In the genomic region with DNA sequence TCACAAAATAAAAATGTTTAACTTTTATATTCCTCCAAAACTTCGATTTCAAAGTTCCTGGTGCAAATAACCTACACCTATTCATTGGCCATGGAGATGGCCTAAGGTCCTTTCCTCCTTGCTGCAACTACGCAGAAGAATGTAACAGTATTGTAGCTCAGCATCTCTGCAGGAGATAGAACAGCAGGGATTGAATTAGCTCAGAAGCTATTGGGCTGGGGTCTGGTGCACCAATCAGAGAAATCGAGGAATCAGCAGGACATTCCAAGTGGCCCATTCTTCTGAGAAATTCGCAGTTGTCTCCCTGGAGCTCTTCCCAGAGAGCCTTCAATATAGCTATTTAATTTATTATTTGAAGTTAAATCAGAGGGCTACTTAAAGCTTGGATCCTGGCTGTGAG, we compare ENCODE assay signal across 27 cellular contexts.
"Had no signal": no experiment of that assay in that cellular context is flagged by ENCODE, and none has a peak within 500 bp of the region (broad histone marks: within the 10 kb centered on the region; RNA-seq: fewer than 3 reads in every experiment).

No MANE protein-coding gene starts in this region.

- H3K27me3 Mint-ChIP-seq: dendritic cell treated with granulocyte-macrophage colony-stimulating factor and Interleukin-4, amounts not matched to agents 40 ng/mL and 50 ng/mL, for 4 days had no signal

- H3K27ac ChIP-seq: colonic mucosa, epithelial cell of prostate, esophagus squamous epithelium, gastrocnemius medialis, heart right ventricle, left lung, lower lobe of right lung had no signal

- H3K4me3 Mint-ChIP-seq: dendritic cell treated with granulocyte-macrophage colony-stimulating factor and Interleukin-4, amounts not matched to agents 40 ng/mL and 50 ng/mL, for 4 days; effector memory CD8-positive, alpha-beta T cell; endodermal cell; naive thymus-derived CD4-positive, alpha-beta T cell had no signal

- H3K27me3 ChIP-seq: colonic mucosa, esophagus squamous epithelium, gastrocnemius medialis, heart right ventricle, left lung had no signal

- ATAC-seq: effector memory CD8-positive, alpha-beta T cell; esophagus mucosa; gastrocnemius medialis; heart right ventricle; left cardiac atrium; left lung; left ventricle myocardium superior; lower lobe of right lung; naive thymus-derived CD4-positive, alpha-beta T cell had no signal

- H3K4me1 ChIP-seq: gastrocnemius medialis, heart right ventricle, left lung, lower lobe of right lung had no signal

- DNase-seq: colonic mucosa; cortex of kidney; effector CD8-positive, alpha-beta T cell; effector memory CD8-positive, alpha-beta T cell; endodermal cell; erythroblast; esophagus squamous epithelium; foreskin fibroblast; foreskin melanocyte; gastrocnemius medialis; glutamatergic neuron; head of caudate nucleus; heart right ventricle; hippocampal formation; left cardiac atrium; left lung; left ventricle myocardium superior; lower lobe of right lung; mesenchymal stem cell; midbrain; naive thymus-derived CD4-positive, alpha-beta T cell had no signal

- H3K36me3 ChIP-seq: colonic mucosa, esophagus squamous epithelium, gastrocnemius medialis, heart right ventricle, left lung, lower lobe of right lung had no signal

- FAIRE-seq: endometrium, islet of Langerhans, keratinocyte had no signal

- H3K9me3 ChIP-seq: colonic mucosa, esophagus squamous epithelium, gastrocnemius medialis, heart right ventricle, left lung had no signal

- H3K4me3 ChIP-seq: colonic mucosa, esophagus squamous epithelium, gastrocnemius medialis, heart right ventricle, left lung, lower lobe of right lung had no signal

- H3K4me1 Mint-ChIP-seq: endodermal cell had no signal

- H3K27ac Mint-ChIP-seq: dendritic cell treated with granulocyte-macrophage colony-stimulating factor and Interleukin-4, amounts not matched to agents 40 ng/mL and 50 ng/mL, for 4 days; effector memory CD8-positive, alpha-beta T cell; endodermal cell; naive thymus-derived CD4-positive, alpha-beta T cell had no signal
